8 cellular contexts compared by ENCODE assay signal in genomic region chr2:43482974-43483373, GRCh38.
DNase-seq lines count a peak whose midpoint lies in the region; ATAC-seq and TF ChIP-seq lines count a peak whose summit lies in the region.

No MANE protein-coding gene starts in this region.

- H3K27ac ChIP-seq in rectal smooth muscle tissue (ENCODE audit: low read depth, low read length) (peak overlapping the region; percentile 57), caudate nucleus (ENCODE audit: low read depth, low read length) (no peak overlapping the region)

- peaks cover 23% of the 10 kb centered on the region for H3K36me3 Mint-ChIP-seq in activated T-cell treated with anti-CD3 and anti-CD28 coated beads, Interleukin-2, amount 50 U/mL, for 4 hours (ENCODE audit: insufficient read depth)

- H3K4me1 Mint-ChIP-seq in activated T-cell treated with anti-CD3 and anti-CD28 coated beads, Interleukin-2, amount 50 U/mL, for 4 hours (ENCODE audit: low read depth): peaks cover 11% of the 10 kb centered on the region

- H3K27me3 ChIP-seq in rectal smooth muscle tissue (ENCODE audit: control insufficient read depth, insufficient read depth, low read length): no peaks in the 10 kb centered on the region

- no peak overlapping the region for H3K4me3 Mint-ChIP-seq in activated T-cell treated with anti-CD3 and anti-CD28 coated beads, Interleukin-2, amount 50 U/mL, for 4 hours

- H3K9ac ChIP-seq in rectal smooth muscle tissue (ENCODE audit: low read length): no peak overlapping the region

- ATAC-seq in GM18870 (IDR thresholded peaks at IDR 0.05; ENCODE audit: unreplicated experiment): peak; percentile 69
- peak; percentile 37 for ATAC-seq in HG03095 (IDR thresholded peaks at IDR 0.05; ENCODE audit: unreplicated experiment)
- ATAC-seq in activated T-cell treated with anti-CD3 and anti-CD28 coated beads, Interleukin-2, amount 50 U/mL, for 4 hours: no peak

- DNase-seq in cardiac fibroblast (ENCODE audit: low read depth in 2 of 2) (peak; percentile 69 to 89), NCI-H128 (lab: John Stamatoyannopoulos, UW; ENCODE audit: unreplicated experiment) (no peak), AG08396 (ENCODE audit: low spot score) (no peak), caudate nucleus (lab: John Stamatoyannopoulos, UW) (no peak)
- no peak for DNase-seq in activated T-cell treated with anti-CD3 and anti-CD28 coated beads, Interleukin-2, amount 50 U/mL, for 4 hours

- no peaks in the 10 kb centered on the region for H3K36me3 ChIP-seq in rectal smooth muscle tissue (ENCODE audit: control insufficient read depth, insufficient read depth, low read length)

- no peaks in the 10 kb centered on the region for H3K27me3 Mint-ChIP-seq in activated T-cell treated with anti-CD3 and anti-CD28 coated beads, Interleukin-2, amount 50 U/mL, for 4 hours (ENCODE audit: low read depth)

- H3K4me1 ChIP-seq in rectal smooth muscle tissue (ENCODE audit: control insufficient read depth, insufficient read depth, low read length): peaks cover 30% of the 10 kb centered on the region

- no peak overlapping the region for H3K4me3 ChIP-seq in cardiac fibroblast (replicated peaks in 1 of 2; ENCODE audit: low read depth in 2 of 2, low read length in 2 of 2)
- no peak overlapping the region for H3K4me3 ChIP-seq in rectal smooth muscle tissue (ENCODE audit: low read length)

- H3K9me3 Mint-ChIP-seq in activated T-cell treated with anti-CD3 and anti-CD28 coated beads, Interleukin-2, amount 50 U/mL, for 4 hours: no peaks in the 10 kb centered on the region

- no peak for TF ChIP-seq CTCF in cardiac fibroblast (IDR thresholded peaks at IDR 0.05; ENCODE audit: low read depth, low read length)

Comparison
In these comparisons a context has a peak if more than half of its experiments do, and no peak if none do; other contexts are left out.
1. ATAC-seq: peak in GM18870 (single experiment) and HG03095 (single experiment); none in activated T-cell treated with anti-CD3 and anti-CD28 coated beads, Interleukin-2, amount 50 U/mL, for 4 hours (0 of 2).
2. DNase-seq: peak in cardiac fibroblast (2 of 2); none in NCI-H128 (single experiment), activated T-cell treated with anti-CD3 and anti-CD28 coated beads, Interleukin-2, amount 50 U/mL, for 4 hours (single experiment), AG08396 (single experiment) and caudate nucleus (0 of 61).